Comparison of ENCODE assay signal across 8 cellular contexts in the genomic region with DNA sequence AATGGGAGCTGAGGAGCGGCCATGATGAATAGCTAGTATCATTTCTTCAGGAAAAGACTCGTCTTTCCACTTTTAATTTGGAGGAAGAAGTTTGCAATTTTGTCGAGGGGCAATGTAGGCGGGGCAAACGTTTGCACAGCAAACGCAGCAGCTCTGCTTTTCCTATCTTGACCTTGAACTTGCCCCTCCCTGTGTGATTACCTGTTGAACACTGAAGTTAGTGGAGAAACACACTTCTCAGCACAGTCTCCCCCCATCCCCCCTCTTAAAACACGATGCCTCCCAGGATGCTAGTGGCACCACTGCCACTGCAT. TPM values are rescaled to one million over a fixed set of nuclear protein-coding genes. Genes with fewer than 3 reads are reported as not detected.
DNase-seq lines count a peak whose midpoint lies in the region; ATAC-seq and TF ChIP-seq lines count a peak whose summit lies in the region.

No MANE protein-coding gene starts in this region.

- H3K27ac Mint-ChIP-seq in chondrocyte (ENCODE audit: unreplicated experiment), result peak overlapping the region; percentile 85

- H3K27me3 ChIP-seq in HAP-1 (ENCODE audit: low read depth) (peaks cover 17% of the 10 kb centered on the region), muscle layer of duodenum (ENCODE audit: low read depth, low read length) (no peaks in the 10 kb centered on the region)

- H3K4me1 ChIP-seq in HAP-1 (no peaks in the 10 kb centered on the region), muscle layer of duodenum (ENCODE audit: control insufficient read depth in 1 of 2, insufficient read depth in 2 of 2, low read length in 2 of 2) (peaks cover 6 to 35% of the 10 kb centered on the region in 2 donors)

- peak overlapping the region; percentile 85 for H3K4me3 Mint-ChIP-seq in chondrocyte (ENCODE audit: unreplicated experiment)

- no peak for TF ChIP-seq CTCF in 22Rv1 (IDR thresholded peaks at IDR 0.05)
- TF ChIP-seq CTCF in chondrocyte (IDR thresholded peaks at IDR 0.05), result no peak

- no peaks in the 10 kb centered on the region for H3K9me3 ChIP-seq in HAP-1
- H3K9me3 ChIP-seq in muscle layer of duodenum (ENCODE audit: control insufficient read depth in 1 of 2, low read length in 2 of 2), result peaks cover 0 to 2% of the 10 kb centered on the region in 2 donors

- peaks cover 33% of the 10 kb centered on the region for H3K4me1 Mint-ChIP-seq in chondrocyte (ENCODE audit: low read depth)

- no peak for ATAC-seq in GM18867 (IDR thresholded peaks at IDR 0.05; ENCODE audit: unreplicated experiment)

- peak overlapping the region; percentile 68 for H3K27ac ChIP-seq in 22Rv1
- H3K27ac ChIP-seq in muscle layer of duodenum (ENCODE audit: low read length), result no peak overlapping the region

- peaks cover 6% of the 10 kb centered on the region for H3K9me3 Mint-ChIP-seq in chondrocyte (ENCODE audit: low read depth)

- H3K36me3 ChIP-seq in HAP-1 (replicated peaks) (no peaks in the 10 kb centered on the region), muscle layer of duodenum (ENCODE audit: control insufficient read depth in 1 of 2, insufficient read depth in 2 of 2, low read length in 2 of 2) (no peaks in the 10 kb centered on the region)

- in situ Hi-C loops in HAP-1 (cut with MboI; ENCODE audit: low sequenced_read_pairs), result loop anchor here (25.0 kb wide), 1 partner anchor 442 kb away; no protein-coding TSS in a partner anchor

- H3K4me3 ChIP-seq in HAP-1 (peak overlapping the region; percentile 31), muscle layer of duodenum (ENCODE audit: low read depth in 1 of 2, low read length in 2 of 2) (peak overlapping the region; percentile 65 to 88)

- peaks cover 4% of the 10 kb centered on the region for H3K36me3 Mint-ChIP-seq in chondrocyte (ENCODE audit: low read depth)

- DNase-seq in HAP-1 (ENCODE audit: low spot score in 2 of 2), result no peak
- no peak for DNase-seq in chondrocyte (ENCODE audit: low spot score)
- no peak for DNase-seq in SW 1271 (lab: John Stamatoyannopoulos, UW)
- no peak for DNase-seq in NCI-H1092 treated with DMSO at 0.1 percent for 48 hours (lab: John Stamatoyannopoulos, UW)
- DNase-seq in nucleus accumbens (lab: John Stamatoyannopoulos, UW), result no peak

- H3K27me3 Mint-ChIP-seq in chondrocyte (ENCODE audit: low read depth), result peaks cover 34% of the 10 kb centered on the region

RNA-seq across cellular contexts. Expression of a gene that starts 0.2 kb away (rescaled TPM):
- 20.1 to 30.0 TPM (median 28.9 TPM) in 3 replicates for total RNA-seq in chondrocyte

RNA-seq across cellular contexts. Expression of a gene that starts 3.6 kb away (rescaled TPM):
- 0.25 to 0.75 TPM (median 0.41 TPM) in 3 replicates for total RNA-seq in chondrocyte
